In the genomic region with DNA sequence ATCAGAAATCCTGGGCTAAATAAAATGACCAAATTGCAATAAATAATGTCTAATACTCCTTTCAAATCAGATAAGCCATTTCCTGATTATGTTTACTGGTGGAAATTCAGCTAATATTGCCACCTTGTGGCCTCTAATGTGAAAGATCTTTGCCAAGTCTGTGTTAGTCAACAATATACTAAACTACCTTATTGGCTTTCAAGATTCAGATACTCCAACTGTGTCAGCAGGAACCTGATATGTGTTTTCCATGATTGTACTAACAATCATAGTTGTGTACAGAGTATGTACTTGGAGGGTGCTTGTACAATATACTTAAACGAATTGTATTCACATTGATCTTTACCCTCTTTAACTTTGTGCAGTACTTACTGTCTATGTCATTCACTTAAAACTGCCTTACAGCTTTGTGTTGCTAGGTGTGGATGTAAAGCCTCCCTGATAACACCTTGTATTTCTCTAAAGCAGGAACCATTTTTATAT, we compare ENCODE assay signal across 8 cellular contexts.
DNase-seq lines count a peak whose midpoint lies in the region; ATAC-seq, FAIRE-seq and TF ChIP-seq lines count a peak whose summit lies in the region.

No MANE protein-coding gene starts in this region.

- peak; percentile 45 for DNase-seq in EL
- DNase-seq in NCI-H748 (lab: John Stamatoyannopoulos, UW; ENCODE audit: unreplicated experiment), result peak; percentile 65
- DNase-seq in bronchial epithelial cell (ENCODE audit: low read depth), result peak; percentile 76
- DNase-seq in left kidney (ENCODE audit: low read depth, low spot score), result peak; percentile 62
- DNase-seq in urothelium cell line (ENCODE audit: low spot score), result peak; percentile 41
- no peak for DNase-seq in UCSD-AML1 (lab: John Stamatoyannopoulos, UW; ENCODE audit: unreplicated experiment)

- no peaks in the 10 kb centered on the region for H3K27me3 ChIP-seq in bronchial epithelial cell (ENCODE audit: control insufficient read depth, insufficient read depth, low read length)

- no peaks in the 10 kb centered on the region for H3K36me3 ChIP-seq in bronchial epithelial cell (ENCODE audit: control insufficient read depth, insufficient read depth, low read length)

- no peak for FAIRE-seq in bronchial epithelial cell (lab: Jason Lieb, UNC)
- FAIRE-seq in urothelium cell line (lab: Jason Lieb, UNC), result peak; percentile 67

- peak overlapping the region; percentile 12 for H3K4me3 ChIP-seq in bronchial epithelial cell (ENCODE audit: low read depth, low read length)

- ATAC-seq in GM21390 (IDR thresholded peaks at IDR 0.05; ENCODE audit: unreplicated experiment) (peak; percentile 47), HG03558 (IDR thresholded peaks at IDR 0.05; ENCODE audit: extremely low read depth, unreplicated experiment) (peak; percentile 14)

- peak; percentile 37 for TF ChIP-seq CTCF in bronchial epithelial cell (IDR thresholded peaks at IDR 0.05; ENCODE audit: insufficient read depth, low read length, severe bottlenecking)
